Comparison of ENCODE assay signal across 11 cellular contexts in genomic region chr20:56454754-56455153, GRCh38. TPM values are rescaled to one million over a fixed set of nuclear protein-coding genes. Genes with fewer than 3 reads are reported as not detected.
DNase-seq lines count a peak whose midpoint lies in the region; ATAC-seq, FAIRE-seq and TF ChIP-seq lines count a peak whose summit lies in the region.
"Had no signal": no experiment of that assay in that cellular context is flagged by ENCODE, and none has a peak within 500 bp of the region (broad histone marks: within the 10 kb centered on the region; RNA-seq: fewer than 3 reads in every experiment).

No MANE protein-coding gene starts in this region.

- TF ChIP-seq CTCF in D721Med (IDR thresholded peaks at IDR 0.05; ENCODE audit: insufficient read depth, missing control alignments), result no peak

- POLR2A ChIA-PET in activated CD4-positive, alpha-beta T cell treated with anti-CD3 and anti-CD28 coated beads for 36 hours (lab: Charles Lee), result interaction anchor here (0.5 to 1.0 kb wide), 3 partner anchors 13 to 61 kb away, joined by 4 to 7 read pairs (median 4); no protein-coding TSS in a partner anchor

- H3K36me3 Mint-ChIP-seq in activated CD4-positive, alpha-beta T cell treated with anti-CD3 and anti-CD28 coated beads for 36 hours (ENCODE audit: low read depth), result peaks cover 19% of the 10 kb centered on the region
- peaks cover 8% of the 10 kb centered on the region for H3K36me3 Mint-ChIP-seq in central memory CD8-positive, alpha-beta T cell (ENCODE audit: insufficient read depth)
- H3K36me3 Mint-ChIP-seq: type B pancreatic cell had no signal

- peak; percentile 93 for ATAC-seq in activated CD4-positive, alpha-beta T cell treated with anti-CD3 and anti-CD28 coated beads for 36 hours
- ATAC-seq in GM21390 (IDR thresholded peaks at IDR 0.05; ENCODE audit: unreplicated experiment), result peak; percentile 70
- ATAC-seq in HG03159 (IDR thresholded peaks at IDR 0.05; ENCODE audit: unreplicated experiment), result peak; percentile 90
- no peak for ATAC-seq in central memory CD8-positive, alpha-beta T cell (replicated peaks; ENCODE audit: extremely low read depth, poor library complexity, severe bottlenecking)
- ATAC-seq: A549 had no signal

- CTCF ChIA-PET in activated CD4-positive, alpha-beta T cell treated with anti-CD3 and anti-CD28 coated beads for 36 hours (lab: Charles Lee), result interaction anchor here (0.7 to 1.2 kb wide), 2 partner anchors 17 to 28 kb away, joined by 3 to 4 read pairs; no protein-coding TSS in a partner anchor

- peaks cover 24% of the 10 kb centered on the region for H3K4me1 Mint-ChIP-seq in activated CD4-positive, alpha-beta T cell treated with anti-CD3 and anti-CD28 coated beads for 36 hours
- no peaks in the 10 kb centered on the region for H3K4me1 Mint-ChIP-seq in central memory CD8-positive, alpha-beta T cell

- peak; percentile 37 for DNase-seq in activated CD4-positive, alpha-beta T cell treated with anti-CD3 and anti-CD28 coated beads for 36 hours
- DNase-seq in activated CD4-positive, alpha-beta T cell treated with anti-CD3 and anti-CD28 coated beads for 1 hour, result no peak
- DNase-seq in central memory CD8-positive, alpha-beta T cell (ENCODE audit: low spot score in 2 of 2), result no peak
- DNase-seq in D721Med (ENCODE audit: insufficient read length, low spot score) (no peak), NCI-H1436 treated with DMSO at 0.1 percent for 48 hours (lab: John Stamatoyannopoulos, UW) (no peak), COLO668 (lab: John Stamatoyannopoulos, UW; ENCODE audit: unreplicated experiment) (no peak)
- DNase-seq: NCI-H187 treated with DMSO at 0.1 percent for 48 hours had no signal

- FAIRE-seq in D721Med (lab: Jason Lieb, UNC), result no peak
- FAIRE-seq: A549 had no signal

- H3K27me3 Mint-ChIP-seq in activated CD4-positive, alpha-beta T cell treated with anti-CD3 and anti-CD28 coated beads for 36 hours, result no peaks in the 10 kb centered on the region
- H3K27me3 Mint-ChIP-seq in central memory CD8-positive, alpha-beta T cell, result no peaks in the 10 kb centered on the region

- peak overlapping the region; percentile 82 for H3K27ac Mint-ChIP-seq in activated CD4-positive, alpha-beta T cell treated with anti-CD3 and anti-CD28 coated beads for 36 hours
- H3K27ac Mint-ChIP-seq in central memory CD8-positive, alpha-beta T cell (ENCODE audit: low read depth), result peak overlapping the region; percentile 41
- H3K27ac Mint-ChIP-seq: type B pancreatic cell had no signal

- H3K4me3 Mint-ChIP-seq in activated CD4-positive, alpha-beta T cell treated with anti-CD3 and anti-CD28 coated beads for 36 hours, result no peak overlapping the region
- H3K4me3 Mint-ChIP-seq in central memory CD8-positive, alpha-beta T cell, result no peak overlapping the region
- H3K4me3 Mint-ChIP-seq: type B pancreatic cell had no signal

- H3K9me3 Mint-ChIP-seq in activated CD4-positive, alpha-beta T cell treated with anti-CD3 and anti-CD28 coated beads for 36 hours (ENCODE audit: low read depth), result no peaks in the 10 kb centered on the region
- no peaks in the 10 kb centered on the region for H3K9me3 Mint-ChIP-seq in central memory CD8-positive, alpha-beta T cell
- H3K9me3 Mint-ChIP-seq: type B pancreatic cell had no signal

- intact Hi-C loops in activated CD4-positive, alpha-beta T cell treated with anti-CD3 and anti-CD28 coated beads for 36 hours (cut with DNase I, micrococcal nuclease), result loop anchor here (1.0 to 5.0 kb wide), 3 partner anchors 14 to 37 kb away; partner anchors contain the start of gene RTF2 (in 1 of the 2)

RNA-seq across cellular contexts. Expression of gene RTF2, which starts 13.7 kb away (rescaled TPM):
- 10 to 100 TPM; 68.5 to 80.8 TPM for total RNA-seq in activated CD4-positive, alpha-beta T cell treated with anti-CD3 and anti-CD28 coated beads for 36 hours

RNA-seq across cellular contexts. Expression of gene CASS4, which starts 42.7 kb away (rescaled TPM):
- 1 to 10 TPM; 5.1 to 5.6 TPM for total RNA-seq in activated CD4-positive, alpha-beta T cell treated with anti-CD3 and anti-CD28 coated beads for 36 hours
